8 cellular contexts compared by ENCODE assay signal in the genomic region with DNA sequence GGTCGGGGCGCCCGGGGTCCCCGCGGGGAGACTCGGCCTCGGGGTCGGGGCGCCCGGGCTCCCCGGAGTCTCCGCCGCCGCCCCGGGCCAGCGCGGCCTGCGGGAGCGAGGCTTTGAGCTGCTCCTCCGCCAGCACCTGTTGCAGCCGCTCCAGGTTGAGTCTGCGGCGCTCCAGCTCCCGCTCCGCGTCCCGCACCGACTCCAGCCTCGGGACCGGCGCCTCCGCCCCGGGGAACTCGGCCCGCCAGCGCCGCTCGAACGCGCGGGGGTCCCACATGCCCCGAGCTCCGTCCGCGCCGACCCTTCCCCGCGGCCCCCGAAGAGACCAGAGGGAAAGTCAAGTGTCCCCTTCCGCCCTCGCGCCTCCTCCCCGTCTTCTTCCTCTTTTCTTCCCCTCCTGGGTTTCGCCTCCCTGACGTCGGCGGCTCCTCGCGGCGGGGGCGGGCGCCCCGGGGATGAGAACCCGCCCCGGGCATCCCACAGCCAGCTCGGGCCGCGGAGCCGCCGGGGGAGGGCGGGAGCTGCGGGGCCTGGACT. TPM values are rescaled to one million over a fixed set of nuclear protein-coding genes. Genes with fewer than 3 reads are reported as not detected.
DNase-seq lines count a peak whose midpoint lies in the region; ATAC-seq, FAIRE-seq and TF ChIP-seq lines count a peak whose summit lies in the region.
"Had no signal": no experiment of that assay in that cellular context is flagged by ENCODE, and none has a peak within 500 bp of the region (broad histone marks: within the 10 kb centered on the region; RNA-seq: fewer than 3 reads in every experiment).

No MANE protein-coding gene starts in this region.

- H3K79me2 ChIP-seq in SU-DHL-6 (ENCODE audit: insufficient read depth, low read length), result peaks cover 34% of the 10 kb centered on the region
- H3K79me2 ChIP-seq in K562 (ENCODE audit: control insufficient read depth, insufficient read depth, low read length), result no peaks in the 10 kb centered on the region

- DNase-seq in K562 (ENCODE audit: extremely low read depth in 1 of 4, low spot score in 3 of 4), result peak; percentile 39 to 61 (median 54)
- DNase-seq in kidney tubule cell (ENCODE audit: low spot score), result peak; percentile 73
- peak; percentile 20 to 25 (median 24) for DNase-seq in stimulated activated CD4-positive, alpha-beta T cell treated with anti-CD3 and anti-CD28 coated beads, TNF-alpha, amount 100 ng/mL, for 4 hours (ENCODE audit: low read depth in 3 of 3)

- TF ChIP-seq POLR2A in GM18505 (IDR thresholded peaks at IDR 0.05; ENCODE audit: borderline replicate concordance, extremely low read depth, insufficient read depth, insufficient read length), result peak; percentile 89
- TF ChIP-seq POLR2A in K562 (conservative IDR thresholded peaks at IDR 0.05), result no peak

- ATAC-seq in GM18505 (IDR thresholded peaks at IDR 0.05; ENCODE audit: unreplicated experiment) (peak; percentile 47), HG02885 (IDR thresholded peaks at IDR 0.05; ENCODE audit: poor library complexity, unreplicated experiment) (peak; percentile 50), K562 (peak; percentile 56; the same call in 2 of the 3 replicates), GM21367 (IDR thresholded peaks at IDR 0.05; ENCODE audit: unreplicated experiment) (no peak)

- peaks cover 20% of the 10 kb centered on the region for H4K20me1 ChIP-seq in SU-DHL-6 (ENCODE audit: low read depth, low read length)
- H4K20me1 ChIP-seq in K562 (replicated peaks; ENCODE audit: control insufficient read depth, insufficient read depth, low read length), result no peaks in the 10 kb centered on the region

- H3K9me1 ChIP-seq in K562 (ENCODE audit: control insufficient read depth, insufficient read depth, low read length), result no peaks in the 10 kb centered on the region

- intact Hi-C loops in K562 (cut with micrococcal nuclease), result no loop called here

- WGBS in K562 (ENCODE audit: insufficient coverage, low coverage, missing lambda C conversion rate), result no CpG with 5 or more reads among the region's 72 CpGs

- no TSS peak for BruUV-seq in K562 (replicated peaks; lab: Mats Ljungman, UMichigan)

- H3K9me3 ChIP-seq in SU-DHL-6 (ENCODE audit: insufficient read depth, low read length) (no peaks in the 10 kb centered on the region), K562 (replicated peaks; ENCODE audit: control insufficient read depth, insufficient read depth, low read depth, low read length) (no peaks in the 10 kb centered on the region)

- no peak for TF ChIP-seq EP300 in K562 (IDR thresholded peaks at IDR 0.05; ENCODE audit: low read length)

- H3K27ac ChIP-seq in SU-DHL-6 (ENCODE audit: low read depth, low read length) (peak overlapping the region; percentile 89), K562 (ENCODE audit: extremely low read depth, low read depth, low read length) (no peak overlapping the region)

- H3K27me3 ChIP-seq in SU-DHL-6 (ENCODE audit: low read length), result no peaks in the 10 kb centered on the region
- H3K27me3 ChIP-seq in K562 (ENCODE audit: control insufficient read depth in 2 of 2, insufficient read depth in 2 of 2, low read length in 2 of 2), result peaks cover 0 to 39% of the 10 kb centered on the region in 2 experiments; a peak in 2 of 5 replicates

- H3K9me2 ChIP-seq in SU-DHL-6 (replicated peaks; ENCODE audit: insufficient read depth, low read length), result no peaks in the 10 kb centered on the region

- no peak for FAIRE-seq in K562 (lab: Jason Lieb, UNC)

- H3K4me2 ChIP-seq in SU-DHL-6 (ENCODE audit: low read depth, low read length, poor library complexity, severe bottlenecking) (peak overlapping the region; percentile 70), K562 (ENCODE audit: insufficient read depth, low read length) (no peak overlapping the region)

- H3K4me3 ChIP-seq in SU-DHL-6 (ENCODE audit: insufficient read depth, low read length, poor library complexity, severe bottlenecking), result peak overlapping the region; percentile 58
- H3K4me3 ChIP-seq in K562, result 0 out of 2 replicates have a peak overlapping the region, but pooled peaks have one; percentile 15

- no peak for TF ChIP-seq CTCF in SU-DHL-6 (IDR thresholded peaks at IDR 0.05; ENCODE audit: insufficient read depth, low read length, poor library complexity, severe bottlenecking)
- TF ChIP-seq CTCF in K562 (IDR thresholded peaks at IDR 0.05 in 2 of 3, conservative IDR thresholded peaks at IDR 0.05 in 1 of 3; ENCODE audit: insufficient read depth in 2 of 3, low read depth in 1 of 3, low read length in 3 of 3), result no peak

- no peak overlapping the region for H2AFZ ChIP-seq in SU-DHL-6 (ENCODE audit: low read depth, low read length, severe bottlenecking)
- H2AFZ ChIP-seq in K562 (ENCODE audit: low read depth, low read length), result peak overlapping the region; percentile 32; the same call in 1 of the 2 replicates

- in situ Hi-C loops in K562 (cut with MboI), result no loop called here

- 0 out of 2 replicates have a peak, but pooled peaks cover 4% of the 10 kb centered on the region for H3F3A ChIP-seq in SU-DHL-6 (ENCODE audit: insufficient read depth)

- CTCF ChIA-PET in K562 (lab: Yijun Ruan, JAX; ENCODE audit: low intra/inter-chr PET ratio), result no interaction called here

- no peak for TF ChIP-seq RAD21 in K562 (CRISPR knock-in tag; conservative IDR thresholded peaks at IDR 0.05 in 1 of 2, IDR thresholded peaks at IDR 0.05 in 1 of 2)

- H3K9ac ChIP-seq in SU-DHL-6 (ENCODE audit: low read length) (peak overlapping the region; percentile 77), K562 (ENCODE audit: insufficient read depth in 1 of 2, low read depth in 2 of 2, low read length in 2 of 2) (no peak overlapping the region; a peak in 1 of 4 replicates)

- POLR2A ChIA-PET in K562 (lab: Yijun Ruan, JAX), result no interaction called here

- H3K36me3 ChIP-seq in SU-DHL-6 (ENCODE audit: low read length), result peaks cover 7% of the 10 kb centered on the region; the same call in 1 of the 2 replicates
- H3K36me3 ChIP-seq in K562 (ENCODE audit: control insufficient read depth, insufficient read depth, low read length), result no peaks in the 10 kb centered on the region

- H3K4me1 ChIP-seq in K562 (replicated peaks in 1 of 2; ENCODE audit: control insufficient read depth in 2 of 2, insufficient read depth in 2 of 2, low read length in 2 of 2), result peaks cover 0 to 22% of the 10 kb centered on the region in 2 experiments; a peak in 2 of 5 replicates

TF ChIP-seq in K562, 482 proteins besides CTCF, POLR2A, EP300 and RAD21 (continues in another document):
- no peak for TF ChIP-seq SMARCB1 (IDR thresholded peaks at IDR 0.05; ENCODE audit: insufficient read length, low read depth)

RNA-seq across cellular contexts. Expression of a gene that starts 40.8 kb away (rescaled TPM):
- not detected in 2 replicates for total RNA-seq in K562 (2011; cell fraction: chromatin; rRNA removed; ENCODE audit: low replicate concordance)
- total RNA-seq in K562 (2011; cell fraction: nucleolus; rRNA removed), result not detected in 2 replicates
- total RNA-seq in K562 (2011; cell fraction: nucleoplasm; rRNA removed), result not detected in 2 replicates
- total RNA-seq in K562 (2014; rRNA removed), result not detected in 2 replicates
- not detected in 2 replicates for total RNA-seq in K562 (2014; rRNA removed; fragmentation: Illumina TruSeq; extraction: Trizol)
- total RNA-seq in K562 (2015; rRNA removed; fragmentation: Illumina TruSeq; extraction: Trizol), result not detected in 2 replicates
- total RNA-seq in K562 (2021), result not detected in 2 replicates
- polyA plus RNA-seq in K562 (2011; rRNA removed), result not detected in 2 replicates
- not detected in 2 replicates for polyA plus RNA-seq in K562 (2011; cell fraction: cytosol; rRNA removed)
- not detected in 2 replicates for polyA plus RNA-seq in K562 (2011; cell fraction: nucleus; rRNA removed)
- not detected in 2 replicates for polyA plus RNA-seq in K562 (2012)
- polyA plus RNA-seq in K562 (2014; fragmentation: Illumina TruSeq; extraction: Trizol), result not detected in 2 replicates
- not detected for polyA plus RNA-seq in K562 (2014; fragmentation: Nextera tagmentation; extraction: Ambion mirVana)
- polyA plus RNA-seq in K562 (2014; rRNA removed), result not detected in 2 replicates
- polyA minus RNA-seq in K562 (2011; rRNA and poly(A)+ RNA removed), result not detected in 2 replicates
- polyA minus RNA-seq in K562 (2011; cell fraction: cytosol; rRNA and poly(A)+ RNA removed), result not detected in 2 replicates
- polyA minus RNA-seq in K562 (2011; cell fraction: nucleus; rRNA and poly(A)+ RNA removed), result not detected in 2 replicates
- total RNA-seq: subcutaneous adipose tissue had no signal

RNA-seq across cellular contexts. Expression of a gene that starts 49.6 kb away (rescaled TPM):
- total RNA-seq in K562 (2011; cell fraction: chromatin; rRNA removed; ENCODE audit: low replicate concordance), result 2.1 and 13.3 TPM in 2 replicates
- 1.7 and 2.3 TPM in 2 replicates for total RNA-seq in K562 (2011; cell fraction: nucleolus; rRNA removed)
- total RNA-seq in K562 (2011; cell fraction: nucleoplasm; rRNA removed), result 1.9 and 3.4 TPM in 2 replicates
- total RNA-seq in K562 (2014; rRNA removed) (0.24 and 0.32 TPM in 2 replicates), K562 (2014; rRNA removed; fragmentation: Illumina TruSeq; extraction: Trizol) (0.69 and 0.77 TPM in 2 replicates), K562 (2015; rRNA removed; fragmentation: Illumina TruSeq; extraction: Trizol) (0.19 and 0.29 TPM in 2 replicates), K562 (2021) (1.6 and 1.8 TPM in 2 replicates)
- polyA plus RNA-seq in K562 (2011; rRNA removed) (0.68 and 0.69 TPM in 2 replicates), K562 (2014; fragmentation: Illumina TruSeq; extraction: Trizol) (0.43 and 0.71 TPM in 2 replicates), K562 (2014; fragmentation: Nextera tagmentation; extraction: Ambion mirVana) (under 1 TPM in 1 of 2 experiments, not detected in 1; 0.11 TPM), K562 (2014; rRNA removed) (0.07 and 0.74 TPM in 2 replicates)
- 1.7 TPM in 2 replicates for polyA plus RNA-seq in K562 (2011; cell fraction: cytosol; rRNA removed)
- polyA plus RNA-seq in K562 (2011; cell fraction: nucleus; rRNA removed), result 2.2 and 2.4 TPM in 2 replicates
- 0.77 and 2.6 TPM in 2 replicates for polyA plus RNA-seq in K562 (2012)
- polyA minus RNA-seq in K562 (2011; rRNA and poly(A)+ RNA removed), result 0.66 and 1.0 TPM in 2 replicates
- 1.5 and 5.5 TPM in 2 replicates for polyA minus RNA-seq in K562 (2011; cell fraction: cytosol; rRNA and poly(A)+ RNA removed)
- 1.2 and 3.4 TPM in 2 replicates for polyA minus RNA-seq in K562 (2011; cell fraction: nucleus; rRNA and poly(A)+ RNA removed)

RNA-seq across cellular contexts. Expression of a gene that starts 50.0 kb away (rescaled TPM):
- total RNA-seq in K562 (2011; cell fraction: chromatin; rRNA removed; ENCODE audit: low replicate concordance), result 0.07 TPM in 1 of 2 replicates, not detected in the other
- 0.17 TPM in 1 of 2 replicates, not detected in the other for total RNA-seq in K562 (2011; cell fraction: nucleolus; rRNA removed)
- total RNA-seq in K562 (2011; cell fraction: nucleoplasm; rRNA removed), result not detected in 2 replicates
- not detected in 2 replicates for total RNA-seq in K562 (2014; rRNA removed)
- not detected in 2 replicates for total RNA-seq in K562 (2014; rRNA removed; fragmentation: Illumina TruSeq; extraction: Trizol)
- total RNA-seq in K562 (2015; rRNA removed; fragmentation: Illumina TruSeq; extraction: Trizol), result not detected in 2 replicates
- total RNA-seq in K562 (2021), result not detected in 2 replicates
- 0.01 and 0.06 TPM in 2 replicates for polyA plus RNA-seq in K562 (2011; rRNA removed)
- polyA plus RNA-seq in K562 (2011; cell fraction: cytosol; rRNA removed), result 0.25 TPM in 1 of 2 replicates, not detected in the other
- polyA plus RNA-seq in K562 (2011; cell fraction: nucleus; rRNA removed), result 0.11 TPM in 1 of 2 replicates, not detected in the other
- polyA plus RNA-seq in K562 (2012), result 0.01 TPM in 1 of 2 replicates, not detected in the other
- not detected in 2 replicates for polyA plus RNA-seq in K562 (2014; fragmentation: Illumina TruSeq; extraction: Trizol)
- polyA plus RNA-seq in K562 (2014; fragmentation: Nextera tagmentation; extraction: Ambion mirVana), result not detected
- polyA plus RNA-seq in K562 (2014; rRNA removed), result not detected in 2 replicates
- polyA minus RNA-seq in K562 (2011; rRNA and poly(A)+ RNA removed), result 0.07 TPM in 1 of 2 replicates, not detected in the other
- polyA minus RNA-seq in K562 (2011; cell fraction: cytosol; rRNA and poly(A)+ RNA removed), result 0.29 TPM in 1 of 2 replicates, not detected in the other
- not detected in 2 replicates for polyA minus RNA-seq in K562 (2011; cell fraction: nucleus; rRNA and poly(A)+ RNA removed)
